ENCODE assay signal across 16 cellular contexts in genomic region chr4:158754385-158755180, GRCh38.
"Had no signal": no experiment of that assay in that cellular context is flagged by ENCODE, and none has a peak within 500 bp of the region (broad histone marks: within the 10 kb centered on the region; RNA-seq: fewer than 3 reads in every experiment).

No MANE protein-coding gene starts in this region.

- DNase-seq: activated CD4-positive, alpha-beta memory T cell treated with anti-CD3 and anti-CD28 coated beads, Interleukin-2, amount 10 ng/mL, durations not matched to agents 7 days and 5 days; activated CD4-positive, alpha-beta T cell treated with anti-CD3 and anti-CD28 coated beads for 36 hours; activated gamma-delta T cell treated with Interleukin-2 at 50 U/mL for 16 hours; activated naive CD8-positive, alpha-beta T cell treated with anti-CD3 and anti-CD28 coated beads for 36 hours; activated T-cell treated with anti-CD3 and anti-CD28 coated beads, Interleukin-2, amount 50 U/mL, for 72 hours; colonic mucosa; effector CD4-positive, alpha-beta T cell; kidney; left ventricle myocardium inferior; occipital lobe; stimulated activated CD4-positive, alpha-beta T cell treated with anti-CD3 and anti-CD28 coated beads, Interleukin-4, amount 100 ng/mL, for 1 hour; stomach; T1000; WERI-Rb-1 had no signal

- ATAC-seq: activated CD4-positive, alpha-beta T cell treated with anti-CD3 and anti-CD28 coated beads for 36 hours; activated T-cell treated with anti-CD3 and anti-CD28 coated beads, Interleukin-2, amount 50 U/mL, for 72 hours; gastroesophageal sphincter; natural killer cell treated with Interleukin-12 subunit alpha and Interleukin-12 subunit beta and Interleukin-15 and Interleukin-18, amount 100 ng/mL, for 72 hours had no signal
